8 cellular contexts compared by ENCODE assay signal in the genomic region with DNA sequence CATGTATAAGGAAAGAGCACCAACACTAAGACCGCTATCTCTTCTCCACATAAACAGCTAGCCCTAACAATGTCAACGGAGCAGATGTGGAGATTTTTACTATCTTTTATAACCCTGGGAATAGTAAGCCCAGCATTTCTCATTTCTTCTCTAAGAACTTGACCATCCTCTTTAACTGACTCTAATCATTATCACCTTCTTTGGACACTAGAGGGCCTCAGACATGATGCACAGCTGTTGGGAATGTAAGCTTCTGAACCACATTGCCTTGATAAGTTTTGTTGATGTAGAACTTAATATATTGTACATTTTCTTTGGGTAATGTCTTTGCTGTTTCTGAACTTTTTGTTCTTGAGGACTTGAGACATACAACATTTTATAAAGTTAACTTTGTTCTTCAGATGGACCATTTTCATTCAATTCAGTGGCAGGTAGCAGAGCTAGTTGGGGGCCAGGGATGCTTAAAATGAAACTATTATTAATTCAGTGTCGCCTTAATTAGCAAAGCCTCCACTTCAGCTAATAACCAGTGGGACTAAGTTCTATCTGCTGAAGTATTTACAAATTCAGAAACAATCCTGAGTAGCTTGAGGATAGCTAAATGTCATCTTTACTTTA. TPM values are rescaled to one million over a fixed set of nuclear protein-coding genes. Genes with fewer than 3 reads are reported as not detected.
DNase-seq lines count a peak whose midpoint lies in the region; ATAC-seq and TF ChIP-seq lines count a peak whose summit lies in the region.

No MANE protein-coding gene starts in this region.

- peaks cover 8 to 19% of the 10 kb centered on the region in 2 donors for H3K36me3 ChIP-seq in body of pancreas (replicated peaks in 1 of 2; ENCODE audit: insufficient read depth in 1 of 2, low read depth in 2 of 2)
- H3K36me3 ChIP-seq in transverse colon, result peaks cover 0 to 35% (median 12%) of the 10 kb centered on the region in 4 donors

- H3K9me3 ChIP-seq in body of pancreas (no peaks in the 10 kb centered on the region), transverse colon (no peaks in the 10 kb centered on the region)

- TF ChIP-seq CTCF in body of pancreas (IDR thresholded peaks at IDR 0.05) (peak; percentile 52 to 66 (median 62)), transverse colon (IDR thresholded peaks at IDR 0.05) (peak; percentile 59 to 68 (median 62))

- in situ Hi-C loops in transverse colon (cut with MboI; ENCODE audit: low pct_ligation_motif_present in 1 of 4, low pct_unique_long_range_greater_than_20kb in 1 of 4, low sequenced_read_pairs in 3 of 4), result no loop called here

- 49 to 55% methylated on average over 3 of the region's 3 CpGs for WGBS in body of pancreas, 2 donors
- 47 to 60% methylated on average over 3 of the region's 3 CpGs for WGBS in transverse colon (ENCODE audit: low coverage in 1 of 2), 2 donors

- peak; percentile 88 for ATAC-seq in GM19372 (IDR thresholded peaks at IDR 0.05; ENCODE audit: low read depth, unreplicated experiment)
- ATAC-seq in HG03342 (IDR thresholded peaks at IDR 0.05; ENCODE audit: unreplicated experiment), result peak; percentile 94
- ATAC-seq in body of pancreas, result peak; percentile 75

- no peaks in the 10 kb centered on the region for H3K4me1 ChIP-seq in body of pancreas
- H3K4me1 ChIP-seq in transverse colon, result peaks cover 0 to 13% (median 0%) of the 10 kb centered on the region in 4 donors

- no peak for TF ChIP-seq POLR2A in body of pancreas (IDR thresholded peaks at IDR 0.05)
- TF ChIP-seq POLR2A in transverse colon (IDR thresholded peaks at IDR 0.05), result no peak

- TF ChIP-seq EP300 in transverse colon (IDR thresholded peaks at IDR 0.05; ENCODE audit: low read depth), result no peak

- H3K4me3 ChIP-seq in body of pancreas (no peak overlapping the region), transverse colon (no peak overlapping the region)

- no peaks in the 10 kb centered on the region for H3K27me3 ChIP-seq in body of pancreas
- no peaks in the 10 kb centered on the region for H3K27me3 ChIP-seq in transverse colon

- DNase-seq in DMS114 treated with DMSO at 0.1 percent for 48 hours (lab: John Stamatoyannopoulos, UW; ENCODE audit: unreplicated experiment) (peak; percentile 67), NCI-H345 (lab: John Stamatoyannopoulos, UW) (peak; percentile 51), body of pancreas (peak in 1 of 4 donors; percentile 13), kidney glomerular epithelial cell (lab: John Stamatoyannopoulos, UW) (peak; percentile 82), transverse colon (no peak)
- no peak for DNase-seq in activated CD8-positive, alpha-beta memory T cell treated with anti-CD3 and anti-CD28 coated beads, Interleukin-2, amount 50 U/mL, for 48 hours

- intact Hi-C loops in body of pancreas (cut with DNase I) (no loop called here), transverse colon (cut with DNase I; ENCODE audit: low total_unique reads) (no loop called here)

- no peak overlapping the region for H3K27ac ChIP-seq in body of pancreas
- no peak overlapping the region for H3K27ac ChIP-seq in transverse colon

RNA-seq across cellular contexts. Expression of a gene that starts 9.6 kb away (rescaled TPM):
- total RNA-seq in body of pancreas (under 1 TPM; 0.52 to 0.99 TPM), transverse colon (1 to 10 TPM in 1 of 4 donors, under 1 TPM in 2, not detected in 1; 0.64 to 1.5 (median 0.68) TPM)

RNA-seq across cellular contexts. Expression of a gene that starts 10.3 kb away (rescaled TPM):
- total RNA-seq in body of pancreas, result 10 to 100 TPM; 15.6 to 17.1 TPM
- 10 to 100 TPM in 2 of 4 donors, 1 to 10 TPM in 2; 2.2 to 23.3 (median 9.3) TPM for total RNA-seq in transverse colon

RNA-seq across cellular contexts. Expression of a gene that starts 45.4 kb away (rescaled TPM):
- total RNA-seq in body of pancreas (not detected), transverse colon (not detected)

Comparison
In these comparisons a context has a peak if more than half of its experiments do, and no peak if none do; other contexts are left out.
1. DNase-seq: peak in DMS114 treated with DMSO at 0.1 percent for 48 hours (single experiment), NCI-H345 (single experiment) and kidney glomerular epithelial cell (single experiment); none in transverse colon (single experiment) and activated CD8-positive, alpha-beta memory T cell treated with anti-CD3 and anti-CD28 coated beads, Interleukin-2, amount 50 U/mL, for 48 hours (single experiment).
2. Peak in every context shown above with its lines, with median percentiles within 50 percentile points of each other: ATAC-seq.